ENCODE assay signal across 1 cellular context in genomic region chr13:65829241-65830008, GRCh38.
TF ChIP-seq lines count a peak whose summit lies in the region.

No MANE protein-coding gene starts in this region.

TF ChIP-seq in IMR-90, 13 proteins besides CTCF, POLR2A, EP300 and RAD21 (continued from another document):
- TF ChIP-seq NFE2L2 (IDR thresholded peaks at IDR 0.05; ENCODE audit: low read depth, low read length) = no peak
- no peak for TF ChIP-seq RFX5 (IDR thresholded peaks at IDR 0.05; ENCODE audit: low read depth, low read length)
- no peak for TF ChIP-seq MXI1 (IDR thresholded peaks at IDR 0.05; ENCODE audit: borderline replicate concordance, low read depth, low read length)
TF ChIP-seq in IMR-90: peak in this region for 0.
